ENCODE assay signal across 17 cellular contexts in the genomic region with DNA sequence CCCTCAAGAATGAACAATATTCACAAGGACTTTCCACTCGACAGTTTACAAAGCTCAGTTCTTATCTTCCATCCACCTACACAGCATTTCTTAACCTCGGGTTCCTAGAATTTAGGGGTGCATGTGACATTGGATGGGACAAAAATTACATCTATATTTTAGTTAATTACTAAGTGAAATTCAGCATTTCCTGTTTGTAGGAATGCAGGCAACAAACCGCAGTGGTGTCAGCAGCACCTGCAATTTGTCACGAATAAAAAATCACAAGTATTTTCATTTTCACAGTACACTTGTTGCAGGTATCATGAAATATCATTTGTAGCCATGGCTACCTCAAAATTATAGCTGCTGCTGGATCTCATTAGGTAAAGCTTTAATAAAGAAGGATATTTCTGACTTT. TPM values are rescaled to one million over a fixed set of nuclear protein-coding genes. Genes with fewer than 3 reads are reported as not detected.
DNase-seq lines count a peak whose midpoint lies in the region; ATAC-seq, FAIRE-seq and TF ChIP-seq lines count a peak whose summit lies in the region.
"Had no signal": no experiment of that assay in that cellular context is flagged by ENCODE, and none has a peak within 500 bp of the region (broad histone marks: within the 10 kb centered on the region; RNA-seq: fewer than 3 reads in every experiment).

No MANE protein-coding gene starts in this region.

- WGBS in GM12878 (ENCODE audit: insufficient coverage, insufficient replicate concordance, low lambda C conversion rate, missing lambda C conversion rate): 64% methylated on average over 4 of the region's 4 CpGs

- H3K4me3 Mint-ChIP-seq in stimulated activated naive CD8-positive, alpha-beta T cell treated with anti-CD3 and anti-CD28 coated beads, Interleukin-15, Interleukin-2, amounts not matched to agents 100 ng/mL and 50 ng/mL, for 24 hours: peak overlapping the region; percentile 83
- peak overlapping the region; percentile 71 for H3K4me3 Mint-ChIP-seq in activated CD4-positive, alpha-beta T cell treated with anti-CD3 and anti-CD28 coated beads, Interleukin-2, amount 10 ng/mL, durations not matched to agents 7 days and 5 days

- SMC1A ChIA-PET in GM12878 (lab: Charles Lee; ENCODE audit: uncharacterized antibody, unreplicated experiment): interaction anchor here (0.5 to 5.9 kb wide), 13 partner anchors 9 to 175 kb away, joined by 3 to 24 read pairs (median 3); no protein-coding TSS in a partner anchor

- no peaks in the 10 kb centered on the region for H3K27me3 ChIP-seq in GM12878 (replicated peaks in 1 of 2; ENCODE audit: control insufficient read depth in 2 of 2, insufficient read depth in 2 of 2, low read length in 1 of 2)
- no peaks in the 10 kb centered on the region for H3K27me3 ChIP-seq in upper lobe of right lung
- H3K27me3 ChIP-seq: breast epithelium, esophagus muscularis mucosa, tibial artery had no signal

- no peak overlapping the region for H3K4me2 ChIP-seq in GM12878 (ENCODE audit: control insufficient read depth, insufficient read depth)

- DNase-seq in stimulated activated naive CD8-positive, alpha-beta T cell treated with anti-CD3 and anti-CD28 coated beads, Interleukin-15, Interleukin-2, amounts not matched to agents 100 U/mL and 50 U/mL, for 24 hours: no peak
- DNase-seq in activated CD4-positive, alpha-beta T cell treated with anti-CD3 and anti-CD28 coated beads, Interleukin-2, amount 10 ng/mL, durations not matched to agents 7 days and 5 days: peak; percentile 37
- DNase-seq in GM12878 (ENCODE audit: low read depth, low spot score) (no peak), upper lobe of right lung (no peak), middle frontal gyrus (ENCODE audit: extremely low spot score, low spot score) (no peak), C1 segment of cervical spinal cord (lab: John Stamatoyannopoulos, UW) (no peak)
- DNase-seq: activated gamma-delta T cell treated with Interleukin-2 at 50 U/mL for 16 hours, Karpas-422, NCI-H1417, tibial artery had no signal

- TF ChIP-seq CTCF in GM12878 (IDR thresholded peaks at IDR 0.05 in 2 of 3, conservative IDR thresholded peaks at IDR 0.05 in 1 of 3; ENCODE audit: control insufficient read depth in 2 of 3, extremely low read depth in 1 of 3, insufficient read depth in 1 of 3, low read depth in 3 of 3, low read length in 3 of 3) (no peak), upper lobe of right lung (IDR thresholded peaks at IDR 0.05) (no peak)

- no peaks in the 10 kb centered on the region for H3K79me2 ChIP-seq in GM12878 (ENCODE audit: control insufficient read depth, insufficient read depth, low read length)

- no peaks in the 10 kb centered on the region for H4K20me1 ChIP-seq in GM12878 (ENCODE audit: control insufficient read depth, insufficient read depth)

- intact Hi-C loops in GM12878 (cut with micrococcal nuclease; ENCODE audit: unreplicated experiment): no loop called here
- intact Hi-C loops in upper lobe of right lung (cut with DNase I): no loop called here

- H3K27ac Mint-ChIP-seq in stimulated activated naive CD8-positive, alpha-beta T cell treated with anti-CD3 and anti-CD28 coated beads, Interleukin-15, Interleukin-2, amounts not matched to agents 100 ng/mL and 50 ng/mL, for 24 hours: peak overlapping the region; percentile 97
- peak overlapping the region; percentile 97 for H3K27ac Mint-ChIP-seq in activated CD4-positive, alpha-beta T cell treated with anti-CD3 and anti-CD28 coated beads, Interleukin-2, amount 10 ng/mL, durations not matched to agents 7 days and 5 days

- POLR2A ChIA-PET in activated CD4-positive, alpha-beta T cell treated with anti-CD3 and anti-CD28 coated beads, Interleukin-2, amount 10 ng/mL, durations not matched to agents 7 days and 5 days (lab: Charles Lee): no interaction called here
- POLR2A ChIA-PET in GM12878 (lab: Charles Lee): interaction anchor here (1.0 to 1.1 kb wide), 2 partner anchors 20 to 23 kb away, joined by 3 to 5 read pairs; no protein-coding TSS in a partner anchor

- H3K27me3 Mint-ChIP-seq in stimulated activated naive CD8-positive, alpha-beta T cell treated with anti-CD3 and anti-CD28 coated beads, Interleukin-15, Interleukin-2, amounts not matched to agents 100 ng/mL and 50 ng/mL, for 24 hours: no peaks in the 10 kb centered on the region
- no peaks in the 10 kb centered on the region for H3K27me3 Mint-ChIP-seq in activated CD4-positive, alpha-beta T cell treated with anti-CD3 and anti-CD28 coated beads, Interleukin-2, amount 10 ng/mL, durations not matched to agents 7 days and 5 days

- peaks cover 4% of the 10 kb centered on the region for H3K9me3 Mint-ChIP-seq in stimulated activated naive CD8-positive, alpha-beta T cell treated with anti-CD3 and anti-CD28 coated beads, Interleukin-15, Interleukin-2, amounts not matched to agents 100 ng/mL and 50 ng/mL, for 24 hours
- H3K9me3 Mint-ChIP-seq in activated CD4-positive, alpha-beta T cell treated with anti-CD3 and anti-CD28 coated beads, Interleukin-2, amount 10 ng/mL, durations not matched to agents 7 days and 5 days: peaks cover 15% of the 10 kb centered on the region

- CTCF ChIA-PET in activated CD4-positive, alpha-beta T cell treated with anti-CD3 and anti-CD28 coated beads, Interleukin-2, amount 10 ng/mL, durations not matched to agents 7 days and 5 days (lab: Charles Lee): interaction anchor here (0.7 to 2.4 kb wide), 7 partner anchors 10 to 87 kb away, joined by 3 to 14 read pairs (median 4); no protein-coding TSS in a partner anchor
- CTCF ChIA-PET in GM12878 (lab: Yijun Ruan, JAX): interaction anchor here (0.7 to 2.7 kb wide), 6 partner anchors 16 to 161 kb away, joined by 3 to 11 read pairs (median 3); no protein-coding TSS in a partner anchor

- peak; percentile 27 for FAIRE-seq in GM12878 (lab: Jason Lieb, UNC)
- FAIRE-seq: H1, islet of Langerhans had no signal

- H3K36me3 ChIP-seq in GM12878 (ENCODE audit: control insufficient read depth in 2 of 2, insufficient read depth in 2 of 2, low read length in 1 of 2): no peaks in the 10 kb centered on the region
- H3K36me3 ChIP-seq in upper lobe of right lung: no peaks in the 10 kb centered on the region
- H3K36me3 ChIP-seq: breast epithelium, esophagus muscularis mucosa, tibial artery had no signal

- peaks cover 4% of the 10 kb centered on the region; the same call in 2 of the 3 replicates for H3K9me3 ChIP-seq in GM12878 (replicated peaks; ENCODE audit: control insufficient read depth, insufficient read depth, low read length)
- no peaks in the 10 kb centered on the region for H3K9me3 ChIP-seq in upper lobe of right lung
- H3K9me3 ChIP-seq: breast epithelium had no signal

- H3K9ac ChIP-seq in GM12878 (ENCODE audit: control insufficient read depth, insufficient read depth, low read length): no peak overlapping the region

- in situ Hi-C loops in GM12878 (cut with MboI): no loop called here

- no peak overlapping the region for H2AFZ ChIP-seq in GM12878 (ENCODE audit: control insufficient read depth, low read depth, low read length)

- H3K27ac ChIP-seq in GM12878 (ENCODE audit: control insufficient read depth, insufficient read depth) (no peak overlapping the region), upper lobe of right lung (peak overlapping the region; percentile 17)
- H3K27ac ChIP-seq: breast epithelium, esophagus muscularis mucosa, HL-60 had no signal

- no peak for TF ChIP-seq EP300 in GM12878 (IDR thresholded peaks at IDR 0.05; ENCODE audit: borderline replicate concordance in 1 of 2, control insufficient read depth in 1 of 2, low read depth in 2 of 2, low read length in 2 of 2)

- H3K36me3 Mint-ChIP-seq in stimulated activated naive CD8-positive, alpha-beta T cell treated with anti-CD3 and anti-CD28 coated beads, Interleukin-15, Interleukin-2, amounts not matched to agents 100 ng/mL and 50 ng/mL, for 24 hours (ENCODE audit: low read depth): peaks cover 7% of the 10 kb centered on the region
- H3K36me3 Mint-ChIP-seq in activated CD4-positive, alpha-beta T cell treated with anti-CD3 and anti-CD28 coated beads, Interleukin-2, amount 10 ng/mL, durations not matched to agents 7 days and 5 days (ENCODE audit: low read depth): peaks cover 32% of the 10 kb centered on the region

- peaks cover 95% of the 10 kb centered on the region for H3K4me1 Mint-ChIP-seq in stimulated activated naive CD8-positive, alpha-beta T cell treated with anti-CD3 and anti-CD28 coated beads, Interleukin-15, Interleukin-2, amounts not matched to agents 100 ng/mL and 50 ng/mL, for 24 hours (ENCODE audit: low read depth)
- peaks cover 73% of the 10 kb centered on the region for H3K4me1 Mint-ChIP-seq in activated CD4-positive, alpha-beta T cell treated with anti-CD3 and anti-CD28 coated beads, Interleukin-2, amount 10 ng/mL, durations not matched to agents 7 days and 5 days

- no peak for ATAC-seq in stimulated activated naive CD8-positive, alpha-beta T cell treated with anti-CD3 and anti-CD28 coated beads, Interleukin-15, Interleukin-2, amounts not matched to agents 100 U/mL and 50 U/mL, for 24 hours
- no peak for ATAC-seq in GM12878
- no peak for ATAC-seq in upper lobe of right lung
- ATAC-seq in HG02642 (IDR thresholded peaks at IDR 0.05; ENCODE audit: poor library complexity, unreplicated experiment): no peak

- TF ChIP-seq RAD21 in GM12878 (IDR thresholded peaks at IDR 0.05; ENCODE audit: insufficient read depth, low read depth, low read length): no peak

- no peak for TF ChIP-seq POLR2A in GM12878 (IDR thresholded peaks at IDR 0.05; ENCODE audit: low read depth, low read length)

- H3K4me3 ChIP-seq in GM12878 (no peak overlapping the region), upper lobe of right lung (no peak overlapping the region)
- H3K4me3 ChIP-seq: breast epithelium, esophagus muscularis mucosa, tibial artery had no signal

- H3K4me1 ChIP-seq in GM12878 (ENCODE audit: control insufficient read depth, insufficient read depth, low read length) (peaks cover 6% of the 10 kb centered on the region), upper lobe of right lung (peaks cover 36% of the 10 kb centered on the region)
- H3K4me1 ChIP-seq: breast epithelium had no signal

- no TSS peak for BruUV-seq in GM12878 (replicated peaks; lab: Mats Ljungman, UMichigan)

- RAD21 ChIA-PET in GM12878 (lab: Charles Lee; ENCODE audit: unreplicated experiment): interaction anchor here (0.6 to 1.7 kb wide), 3 partner anchors 37 to 67 kb away, joined by 3 to 6 read pairs (median 3); no protein-coding TSS in a partner anchor

RNA-seq across cellular contexts. Expression of gene LBH, which starts 36.2 kb away (rescaled TPM):
- 100 to 1,000 TPM; 136 to 146 TPM for total RNA-seq in activated CD4-positive, alpha-beta T cell treated with anti-CD3 and anti-CD28 coated beads, Interleukin-2, amount 10 ng/mL, durations not matched to agents 7 days and 5 days
- 56.4 and 60.7 TPM in 2 replicates for total RNA-seq in GM12878 (2013; cell fraction: nucleolus; rRNA removed)
- total RNA-seq in GM12878 (2014; rRNA removed): 75.9 and 78.2 TPM in 2 replicates
- 31.7 and 34.8 TPM in 2 replicates for total RNA-seq in GM12878 (2014; rRNA removed; fragmentation: Illumina TruSeq; extraction: Trizol)
- total RNA-seq in GM12878 (2021): 45.5 and 48.5 TPM in 2 replicates
- 22.4 TPM for polyA plus RNA-seq in GM12878 (2011; ENCODE audit: low read depth)
- polyA plus RNA-seq in GM12878 (2011; rRNA removed): 122 and 133 TPM in 2 replicates
- 167 and 195 TPM in 2 replicates for polyA plus RNA-seq in GM12878 (2011; cell fraction: cytosol; rRNA removed)
- 61.3 and 63.9 TPM in 2 replicates for polyA plus RNA-seq in GM12878 (2011; cell fraction: nucleus; rRNA removed)
- 33.1 and 35.0 TPM in 2 replicates for polyA plus RNA-seq in GM12878 (2012)
- polyA plus RNA-seq in GM12878 (2014; fragmentation: Illumina TruSeq; extraction: Trizol): 35.3 and 36.6 TPM in 2 replicates
- 10 to 100 TPM in 1 of 2 experiments, 1 to 10 TPM in 1; 9.3 to 26.5 TPM for polyA plus RNA-seq in GM12878 (2014; fragmentation: Nextera tagmentation; extraction: Ambion mirVana)
- 55.9 and 79.2 TPM in 2 replicates for polyA plus RNA-seq in GM12878 (2014; rRNA removed)
- polyA plus RNA-seq in GM12878 (2016; fragmentation: Nextera tagmentation; extraction: Ambion mirVana): 10 to 100 TPM; 11.1 to 11.9 TPM
- 166 and 214 TPM in 2 replicates for polyA minus RNA-seq in GM12878 (2011; rRNA and poly(A)+ RNA removed)
- polyA minus RNA-seq in GM12878 (2011; cell fraction: cytosol; rRNA and poly(A)+ RNA removed): 58.0 and 63.5 TPM in 2 replicates
- 125 and 186 TPM in 2 replicates for polyA minus RNA-seq in GM12878 (2011; cell fraction: nucleus; rRNA and poly(A)+ RNA removed)
- total RNA-seq in upper lobe of right lung: 272 TPM
